3 cellular contexts compared by ENCODE assay signal in the genomic region with DNA sequence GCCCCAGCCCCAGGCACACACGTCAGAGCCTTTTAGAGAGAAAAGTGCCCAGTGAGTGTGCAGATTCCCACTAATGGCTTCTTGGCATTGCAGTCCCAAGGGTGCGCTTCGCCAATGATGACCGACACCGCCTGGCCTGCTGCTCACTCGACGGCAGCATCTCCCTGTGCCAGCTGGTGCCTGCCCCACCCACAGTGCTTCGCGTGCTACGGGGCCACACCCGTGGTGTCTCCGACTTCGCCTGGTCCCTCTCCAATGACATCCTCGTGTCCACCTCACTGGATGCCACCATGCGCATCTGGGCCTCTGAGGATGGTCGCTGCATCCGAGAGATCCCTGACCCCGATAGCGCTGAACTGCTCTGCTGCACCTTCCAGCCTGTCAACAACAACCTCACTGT.
"Had no signal": no experiment of that assay in that cellular context is flagged by ENCODE, and none has a peak within 500 bp of the region (broad histone marks: within the 10 kb centered on the region; RNA-seq: fewer than 3 reads in every experiment).

No MANE protein-coding gene starts in this region.

- ATAC-seq: GM12878 had no signal

- DNase-seq: GDM1, GF-D8 had no signal

- H3K4me3 ChIP-seq: GM12878 had no signal
